In the genomic region with DNA sequence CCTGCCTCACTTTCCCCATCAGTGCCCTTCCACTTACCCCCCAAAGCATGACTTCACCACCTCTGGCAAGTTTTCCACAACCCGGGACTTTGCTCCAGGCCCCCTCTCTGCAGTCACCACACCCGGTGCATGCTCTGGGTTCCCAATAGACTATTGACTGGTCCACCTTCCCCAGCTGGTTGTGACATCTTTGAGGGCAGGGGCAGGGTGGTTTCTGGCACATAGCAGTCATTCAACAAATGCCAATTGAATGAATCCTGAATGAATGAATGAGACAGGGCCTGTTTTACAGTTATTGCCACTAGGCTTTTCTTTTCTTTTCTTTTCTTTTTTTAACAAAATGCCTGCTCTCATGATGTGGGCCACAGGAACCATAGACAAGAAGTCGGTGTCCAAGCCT, we compare ENCODE assay signal across 25 cellular contexts.
"Had no signal": no experiment of that assay in that cellular context is flagged by ENCODE, and none has a peak within 500 bp of the region (broad histone marks: within the 10 kb centered on the region; RNA-seq: fewer than 3 reads in every experiment).

No MANE protein-coding gene starts in this region.

- H3K4me2 ChIP-seq: neural progenitor cell had no signal

- H3K9me3 ChIP-seq: gastrocnemius medialis, lower lobe of right lung, psoas muscle, sigmoid colon, spleen, thoracic aorta, tibial nerve, upper lobe of right lung, uterus had no signal

- H3K36me3 ChIP-seq: gastrocnemius medialis, lower lobe of right lung, neural progenitor cell, sigmoid colon, spleen, thoracic aorta, tibial nerve, upper lobe of right lung, uterus had no signal

- H3K27me3 ChIP-seq: neural progenitor cell, tibial nerve, upper lobe of right lung, uterus had no signal

- DNase-seq: dorsolateral prefrontal cortex; effector CD4-positive, alpha-beta T cell; foreskin fibroblast; gastrocnemius medialis; left ventricle myocardium superior; lower lobe of right lung; naive B cell; nucleus accumbens; posterior cingulate gyrus; psoas muscle; right cardiac atrium; sigmoid colon; spleen; stimulated activated CD4-positive, alpha-beta T cell treated with anti-CD3 and anti-CD28 coated beads, Interleukin-2, amount 100 ng/mL, for 48 hours; stimulated activated naive B cell treated with anti-CD40 and anti-IgM and Interleukin-4, amounts not matched to agents 10 μg/mL and 1 μg/mL and 100 μg/mL, for 72 hours; upper lobe of right lung; uterus had no signal

- H3K4me3 ChIP-seq: coronary artery, dorsolateral prefrontal cortex, gastrocnemius medialis, lower lobe of right lung, neural progenitor cell, psoas muscle, sigmoid colon, skin epidermis, spleen, thoracic aorta, tibial nerve, upper lobe of right lung, uterus had no signal

- H3K4me3 Mint-ChIP-seq: naive B cell; nephron; neural progenitor cell; stimulated activated naive B cell treated with anti-CD40 and anti-IgM and Interleukin-4, amounts not matched to agents 10 μg/mL and 1 μg/mL and 100 μg/mL, for 72 hours; stimulated activated naive CD8-positive, alpha-beta T cell treated with anti-CD3 and anti-CD28 coated beads, Interleukin-15, Interleukin-2, amounts not matched to agents 100 ng/mL and 50 ng/mL, for 24 hours had no signal

- H2AFZ ChIP-seq: neural progenitor cell had no signal

- H3K36me3 Mint-ChIP-seq: naive B cell; neural progenitor cell; stimulated activated naive B cell treated with anti-CD40 and anti-IgM and Interleukin-4, amounts not matched to agents 10 μg/mL and 1 μg/mL and 100 μg/mL, for 72 hours had no signal

- ATAC-seq: gastrocnemius medialis; left ventricle myocardium superior; lower lobe of right lung; psoas muscle; right cardiac atrium; stimulated activated naive B cell treated with anti-CD40 and anti-IgM and Interleukin-4, amounts not matched to agents 10 μg/mL and 1 μg/mL and 100 μg/mL, for 72 hours; upper lobe of right lung had no signal

- H3K27ac Mint-ChIP-seq: naive B cell; nephron; neural progenitor cell; stimulated activated naive B cell treated with anti-CD40 and anti-IgM and Interleukin-4, amounts not matched to agents 10 μg/mL and 1 μg/mL and 100 μg/mL, for 72 hours; stimulated activated naive CD8-positive, alpha-beta T cell treated with anti-CD3 and anti-CD28 coated beads, Interleukin-15, Interleukin-2, amounts not matched to agents 100 ng/mL and 50 ng/mL, for 24 hours had no signal

- H3K4me1 Mint-ChIP-seq: naive B cell; nephron; stimulated activated naive B cell treated with anti-CD40 and anti-IgM and Interleukin-4, amounts not matched to agents 10 μg/mL and 1 μg/mL and 100 μg/mL, for 72 hours had no signal

- FAIRE-seq: keratinocyte had no signal

- H3K27ac ChIP-seq: coronary artery, dorsolateral prefrontal cortex, gastrocnemius medialis, lower lobe of right lung, neural progenitor cell, psoas muscle, sigmoid colon, skin epidermis, spleen, thoracic aorta, tibial nerve, upper lobe of right lung, uterus had no signal

- H3K9ac ChIP-seq: neural progenitor cell had no signal

- H3K27me3 Mint-ChIP-seq: stimulated activated naive B cell treated with anti-CD40 and anti-IgM and Interleukin-4, amounts not matched to agents 10 μg/mL and 1 μg/mL and 100 μg/mL, for 72 hours; stimulated activated naive CD8-positive, alpha-beta T cell treated with anti-CD3 and anti-CD28 coated beads, Interleukin-15, Interleukin-2, amounts not matched to agents 100 ng/mL and 50 ng/mL, for 24 hours had no signal

- H3K4me1 ChIP-seq: gastrocnemius medialis, lower lobe of right lung, psoas muscle, sigmoid colon, spleen, tibial nerve, upper lobe of right lung, uterus had no signal
